23 cellular contexts compared by ENCODE assay signal in genomic region chr17:14150604-14151003, GRCh38.
"Had no signal": no experiment of that assay in that cellular context is flagged by ENCODE, and none has a peak within 500 bp of the region (broad histone marks: within the 10 kb centered on the region; RNA-seq: fewer than 3 reads in every experiment).

No MANE protein-coding gene starts in this region.

- DNase-seq: activated B cell treated with CpG ODN at 0.5 μM for 24 hours; activated CD4-positive, alpha-beta memory T cell treated with anti-CD3 and anti-CD28 coated beads, Interleukin-2, amount 10 ng/mL, durations not matched to agents 7 days and 5 days; activated CD4-positive, alpha-beta T cell treated with anti-CD3 and anti-CD28 coated beads for 4 hours; activated CD8-positive, alpha-beta memory T cell treated with anti-CD3 and anti-CD28 coated beads, Interleukin-2, amount 10 ng/mL, durations not matched to agents 7 days and 5 days; activated naive CD4-positive, alpha-beta T cell treated with Interleukin-2 at 50 U/mL for 16 hours; activated naive CD8-positive, alpha-beta T cell treated with anti-CD3 and anti-CD28 coated beads, Interleukin-2, amount 10 ng/mL, durations not matched to agents 7 days and 5 days; amygdala; dermis blood vessel endothelial cell; effector memory CD4-positive, alpha-beta T cell; left ventricle myocardium superior; mucosa of descending colon; naive thymus-derived CD4-positive, alpha-beta T cell; stimulated activated CD4-positive, alpha-beta T cell treated with anti-CD3 and anti-CD28 coated beads, Interleukin-12 subunit alpha, Interleukin-12 subunit beta, amount 100 ng/mL, for 4 hours; stimulated activated CD4-positive, alpha-beta T cell treated with anti-CD3 and anti-CD28 coated beads, Interleukin-1b, Interleukin-23, amount 100 ng/mL, for 48 hours; stimulated activated CD8-positive, alpha-beta memory T cell treated with anti-CD3 and anti-CD28 coated beads, Interleukin-4, amount 100 ng/mL, for 48 hours; stimulated activated naive CD4-positive, alpha-beta T cell had no signal

- H3K9ac ChIP-seq: parathyroid adenoma had no signal

- H3K27ac ChIP-seq: cardiac muscle cell, esophagus muscularis mucosa, heart right ventricle, parathyroid adenoma, thyroid gland had no signal

- H3K4me1 ChIP-seq: parathyroid adenoma, thyroid gland had no signal

- H3K27ac Mint-ChIP-seq: activated B cell treated with CpG ODN at 0.5 μM for 24 hours; activated CD4-positive, alpha-beta memory T cell treated with anti-CD3 and anti-CD28 coated beads, Interleukin-2, amount 10 ng/mL, durations not matched to agents 7 days and 5 days; activated CD8-positive, alpha-beta memory T cell treated with anti-CD3 and anti-CD28 coated beads, Interleukin-2, amount 10 ng/mL, durations not matched to agents 7 days and 5 days; activated naive CD8-positive, alpha-beta T cell treated with anti-CD3 and anti-CD28 coated beads, Interleukin-2, amount 10 ng/mL, durations not matched to agents 7 days and 5 days; activated T-helper 2 cell treated with anti-CD3 and anti-CD28 coated beads, Interferon-gamma antibody, Interleukin-2, Interleukin-4, amounts not matched to agents 10 μg/mL and 5 μg/mL and 100 μg/mL, durations not matched to agents 14 hours and 24 hours and 36 hours; memory B cell had no signal

- H3K36me3 ChIP-seq: cardiac muscle cell, esophagus muscularis mucosa, heart right ventricle, thyroid gland had no signal

- ATAC-seq: activated CD8-positive, alpha-beta memory T cell treated with anti-CD3 and anti-CD28 coated beads, Interleukin-2, amount 10 ng/mL, durations not matched to agents 7 days and 5 days; heart right ventricle; left ventricle myocardium superior; naive thymus-derived CD4-positive, alpha-beta T cell had no signal

- H3K4me1 Mint-ChIP-seq: activated B cell treated with CpG ODN at 0.5 μM for 24 hours had no signal

- H3K4me3 ChIP-seq: cardiac muscle cell, esophagus muscularis mucosa, heart right ventricle, mucosa of descending colon, thyroid gland had no signal

- H3K27me3 Mint-ChIP-seq: activated B cell treated with CpG ODN at 0.5 μM for 24 hours; activated CD4-positive, alpha-beta memory T cell treated with anti-CD3 and anti-CD28 coated beads, Interleukin-2, amount 10 ng/mL, durations not matched to agents 7 days and 5 days; activated CD8-positive, alpha-beta memory T cell treated with anti-CD3 and anti-CD28 coated beads, Interleukin-2, amount 10 ng/mL, durations not matched to agents 7 days and 5 days; activated naive CD8-positive, alpha-beta T cell treated with anti-CD3 and anti-CD28 coated beads, Interleukin-2, amount 10 ng/mL, durations not matched to agents 7 days and 5 days; memory B cell; naive thymus-derived CD4-positive, alpha-beta T cell had no signal

- H3K9me3 Mint-ChIP-seq: memory B cell had no signal

- H2AFZ ChIP-seq: parathyroid adenoma had no signal

- H3K27me3 ChIP-seq: cardiac muscle cell, esophagus muscularis mucosa, heart right ventricle, thyroid gland had no signal

- H3K9me3 ChIP-seq: esophagus muscularis mucosa, mucosa of descending colon, thyroid gland had no signal

- H3K4me3 Mint-ChIP-seq: activated B cell treated with CpG ODN at 0.5 μM for 24 hours; activated CD4-positive, alpha-beta memory T cell treated with anti-CD3 and anti-CD28 coated beads, Interleukin-2, amount 10 ng/mL, durations not matched to agents 7 days and 5 days; activated CD8-positive, alpha-beta memory T cell treated with anti-CD3 and anti-CD28 coated beads, Interleukin-2, amount 10 ng/mL, durations not matched to agents 7 days and 5 days; activated naive CD8-positive, alpha-beta T cell treated with anti-CD3 and anti-CD28 coated beads, Interleukin-2, amount 10 ng/mL, durations not matched to agents 7 days and 5 days; memory B cell; naive thymus-derived CD4-positive, alpha-beta T cell had no signal
